Comparison of ENCODE assay signal across 8 cellular contexts in genomic region chrX:18885317-18886004, GRCh38.
DNase-seq lines count a peak whose midpoint lies in the region; ATAC-seq and TF ChIP-seq lines count a peak whose summit lies in the region.

No MANE protein-coding gene starts in this region.

- intact Hi-C loops in body of pancreas (cut with DNase I) = no loop called here

- DNase-seq in body of pancreas (no peak), naive B cell (no peak), cerebellum (ENCODE audit: low spot score) (no peak), NCI-H748 (lab: John Stamatoyannopoulos, UW; ENCODE audit: unreplicated experiment) (no peak), SHP77 (lab: John Stamatoyannopoulos, UW) (no peak), NCI-H526 treated with DMSO at 0.1 percent for 48 hours (lab: John Stamatoyannopoulos, UW) (no peak)

- no peak for TF ChIP-seq CTCF in body of pancreas (IDR thresholded peaks at IDR 0.05)

- peaks cover 0 to 5% (median 2%) of the 10 kb centered on the region in 7 donors for H3K9me3 Mint-ChIP-seq in naive B cell

- peaks cover 20 to 29% (median 24%) of the 10 kb centered on the region in 3 donors for H3K4me1 Mint-ChIP-seq in naive B cell

- peaks cover 0 to 1% (median 0%) of the 10 kb centered on the region in 3 donors for H3K27me3 Mint-ChIP-seq in naive B cell

- TF ChIP-seq POLR2A in body of pancreas (IDR thresholded peaks at IDR 0.05) = no peak

- WGBS in body of pancreas, 2 donors = 26 to 41% methylated on average over 6 to 8 of the region's 8 CpGs

- H3K4me3 ChIP-seq in HUES48 (ENCODE audit: low read depth, low read length) = peak overlapping the region; percentile 42
- H3K4me3 ChIP-seq in body of pancreas = no peak overlapping the region

- H3K9me3 ChIP-seq in HUES48 (ENCODE audit: control insufficient read depth, insufficient read depth, low read length) (peaks cover 13% of the 10 kb centered on the region), body of pancreas (no peaks in the 10 kb centered on the region)

- ATAC-seq in GM19397 (IDR thresholded peaks at IDR 0.05; ENCODE audit: unreplicated experiment) = peak; percentile 3
- no peak for ATAC-seq in body of pancreas
- peak in 1 of 2 donors; percentile 4 for ATAC-seq in naive B cell (ENCODE audit: low read depth in 2 of 2)

- peak overlapping the region; percentile 86 to 98 (median 95) for H3K4me3 Mint-ChIP-seq in naive B cell

- H3K9ac ChIP-seq in HUES48 (ENCODE audit: low read depth, low read length) = no peak overlapping the region

- H3K27ac Mint-ChIP-seq in naive B cell = peak overlapping the region; percentile 22 to 92 (median 72)

- no peaks in the 10 kb centered on the region for H3K36me3 ChIP-seq in HUES48 (ENCODE audit: control insufficient read depth, insufficient read depth, low read length)
- H3K36me3 ChIP-seq in body of pancreas (replicated peaks in 1 of 2; ENCODE audit: insufficient read depth in 1 of 2, low read depth in 2 of 2) = no peaks in the 10 kb centered on the region

- H3K36me3 Mint-ChIP-seq in naive B cell = peaks cover 0 to 8% of the 10 kb centered on the region in 2 donors

- H3K4me1 ChIP-seq in HUES48 (ENCODE audit: control insufficient read depth, insufficient read depth, low read length) (peaks cover 14% of the 10 kb centered on the region), body of pancreas (peaks cover 22% of the 10 kb centered on the region)

- no peaks in the 10 kb centered on the region; the same call in 1 of the 2 replicates for H3K27me3 ChIP-seq in HUES48 (ENCODE audit: control insufficient read depth, insufficient read depth, low read length)
- no peaks in the 10 kb centered on the region for H3K27me3 ChIP-seq in body of pancreas

- no peak overlapping the region for H3K27ac ChIP-seq in HUES48 (ENCODE audit: low read depth, low read length)
- peak overlapping the region in 3 of 4 donors; percentile 60 to 70 (median 64) for H3K27ac ChIP-seq in body of pancreas
